Comparison of ENCODE assay signal across 17 cellular contexts in genomic region chr10:29255117-29255516, GRCh38. TPM values are rescaled to one million over a fixed set of nuclear protein-coding genes. Genes with fewer than 3 reads are reported as not detected.
"Had no signal": no experiment of that assay in that cellular context is flagged by ENCODE, and none has a peak within 500 bp of the region (broad histone marks: within the 10 kb centered on the region; RNA-seq: fewer than 3 reads in every experiment).

No MANE protein-coding gene starts in this region.

- H3K4me1 ChIP-seq: colonic mucosa, upper lobe of left lung had no signal

- H3K9me3 Mint-ChIP-seq: activated naive CD4-positive, alpha-beta T cell treated with anti-CD3 and anti-CD28 coated beads for 36 hours; activated T-helper 2 cell treated with anti-CD3 and anti-CD28 coated beads, Interferon-gamma antibody, Interleukin-2, Interleukin-4, amounts not matched to agents 10 μg/mL and 5 μg/mL and 100 μg/mL, durations not matched to agents 14 hours and 24 hours and 36 hours had no signal

- DNase-seq: activated CD4-positive, alpha-beta T cell treated with anti-CD3 and anti-CD28 coated beads for 1 hour; activated CD4-positive, alpha-beta T cell treated with anti-CD3 and anti-CD28 coated beads, Interleukin-2, amount 50 U/mL, for 4 hours; activated naive CD4-positive, alpha-beta T cell treated with anti-CD3 and anti-CD28 coated beads for 36 hours; caudate nucleus; colonic mucosa; left ventricle myocardium superior; psoas muscle; T-helper 1 cell; upper lobe of left lung had no signal

- H3K4me3 Mint-ChIP-seq: activated naive CD4-positive, alpha-beta T cell treated with anti-CD3 and anti-CD28 coated beads for 36 hours; memory B cell; stimulated activated naive CD8-positive, alpha-beta T cell treated with anti-CD3 and anti-CD28 coated beads, Interleukin-15, Interleukin-2, amounts not matched to agents 100 ng/mL and 50 ng/mL, for 24 hours had no signal

- H3K27ac ChIP-seq: colonic mucosa, psoas muscle, suprapubic skin, upper lobe of left lung had no signal

- H3K27ac Mint-ChIP-seq: activated naive CD4-positive, alpha-beta T cell treated with anti-CD3 and anti-CD28 coated beads for 36 hours; activated T-helper 2 cell treated with anti-CD3 and anti-CD28 coated beads, Interferon-gamma antibody, Interleukin-2, Interleukin-4, amounts not matched to agents 10 μg/mL and 5 μg/mL and 100 μg/mL, durations not matched to agents 14 hours and 24 hours and 36 hours; memory B cell; stimulated activated naive CD8-positive, alpha-beta T cell treated with anti-CD3 and anti-CD28 coated beads, Interleukin-15, Interleukin-2, amounts not matched to agents 100 ng/mL and 50 ng/mL, for 24 hours had no signal

- H3K9me3 ChIP-seq: colonic mucosa, psoas muscle, suprapubic skin, upper lobe of left lung had no signal

- H3K36me3 ChIP-seq: colonic mucosa, suprapubic skin, upper lobe of left lung had no signal

- ATAC-seq: esophagus mucosa, left ventricle myocardium superior, psoas muscle had no signal

- H3K27me3 ChIP-seq: colonic mucosa, upper lobe of left lung had no signal

- H3K36me3 Mint-ChIP-seq: memory B cell had no signal

- H3K4me3 ChIP-seq: colonic mucosa, psoas muscle, suprapubic skin, upper lobe of left lung had no signal

RNA-seq across cellular contexts. Expression of gene LYZL1, which starts 33.8 kb away (rescaled TPM):
- total RNA-seq: activated naive CD4-positive, alpha-beta T cell treated with anti-CD3 and anti-CD28 coated beads for 36 hours; activated T-helper 2 cell treated with anti-CD3 and anti-CD28 coated beads, Interferon-gamma antibody, Interleukin-2, Interleukin-4, amounts not matched to agents 10 μg/mL and 5 μg/mL and 100 μg/mL, durations not matched to agents 14 hours and 24 hours and 36 hours; colonic mucosa; esophagus mucosa; left ventricle myocardium superior; osteoblast; psoas muscle; suprapubic skin; upper lobe of left lung had no signal
- polyA plus RNA-seq: adipose tissue, neural cell, psoas muscle had no signal
